In the genomic region with DNA sequence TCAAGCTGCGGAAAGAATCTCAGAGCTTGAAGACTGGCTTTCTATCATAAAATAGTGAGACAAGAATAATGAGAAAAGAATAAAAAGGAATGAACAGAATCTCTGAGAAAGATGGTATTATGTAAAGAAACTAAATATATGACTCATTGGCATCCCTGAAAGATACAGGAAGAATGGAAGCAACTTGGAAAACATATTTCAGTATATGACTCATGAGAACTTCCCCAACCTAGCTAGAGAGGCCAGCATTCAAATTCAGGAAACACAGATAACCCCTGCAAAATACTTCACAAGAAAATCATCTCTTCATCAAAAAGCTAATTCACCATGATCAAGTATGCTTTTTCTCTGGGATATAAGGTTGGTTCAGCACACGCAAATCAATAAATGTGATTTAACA, we compare ENCODE assay signal across 16 cellular contexts.
A peak's percentile ranks its signal among the peaks of the same experiment; 100 is the strongest.
DNase-seq lines count a peak whose midpoint lies in the region; ATAC-seq and TF ChIP-seq lines count a peak whose summit lies in the region.
"Had no signal": no experiment of that assay in that cellular context is flagged by ENCODE, and none has a peak within 500 bp of the region (broad histone marks: within the 10 kb centered on the region; RNA-seq: fewer than 3 reads in every experiment).

No MANE protein-coding gene starts in this region.

- 100% methylated on average over 1 of the region's 2 CpGs; no CpG with 5 or more reads in 1 of the 2 experiments for WGBS in mesodermal cell (ENCODE audit: insufficient coverage in 2 of 2), 2 experiments

- no TSS peak for BruUV-seq in PC-9 (replicated peaks; lab: Mats Ljungman, UMichigan)

- H3K27me3 ChIP-seq in BJ (ENCODE audit: control insufficient read depth, insufficient read depth, low read length): no peaks in the 10 kb centered on the region
- no peaks in the 10 kb centered on the region for H3K27me3 ChIP-seq in PC-9 (ENCODE audit: insufficient read depth, low read depth)
- H3K27me3 ChIP-seq: BLaER1 treated with 17β-estradiol and CSF1 and Interleukin-3, amounts not matched to agents 10 nM and 100 nM; esophagus squamous epithelium; upper lobe of left lung had no signal

- H3K36me3 ChIP-seq in BJ (ENCODE audit: control insufficient read depth, insufficient read depth, low read length) (no peaks in the 10 kb centered on the region), PC-9 (ENCODE audit: low read depth) (no peaks in the 10 kb centered on the region), mesodermal cell (ENCODE audit: control insufficient read depth, insufficient read depth, low read length) (no peaks in the 10 kb centered on the region)
- H3K36me3 ChIP-seq: BLaER1 treated with 17β-estradiol and CSF1 and Interleukin-3, amounts not matched to agents 10 nM and 100 nM; esophagus squamous epithelium; upper lobe of left lung had no signal

- H3K4me2 ChIP-seq in PC-9: no peak overlapping the region

- H3F3A ChIP-seq in PC-9 (ENCODE audit: insufficient read depth, low read depth): peaks cover 3% of the 10 kb centered on the region; the same call in 1 of the 2 replicates

- intact Hi-C loops in PC-9 (cut with micrococcal nuclease; ENCODE audit: unreplicated experiment): loop anchor here (1.0 to 5.0 kb wide), 2 partner anchors 17 to 225 kb away; no protein-coding TSS in a partner anchor

- POLR2A ChIA-PET in BJ (lab: Charles Lee): no interaction called here
- POLR2A ChIA-PET in PC-9 (lab: Charles Lee; ENCODE audit: unreplicated experiment): no interaction called here

- CTCF ChIA-PET in BJ (lab: Yijun Ruan, JAX): no interaction called here
- CTCF ChIA-PET in PC-9 (lab: Charles Lee): no interaction called here

- peak overlapping the region; percentile 65 for H3K27ac ChIP-seq in PC-9
- H3K27ac ChIP-seq in mesodermal cell (ENCODE audit: low read depth, low read length, severe bottlenecking): peak overlapping the region; percentile 54
- H3K27ac ChIP-seq: BLaER1 treated with 17β-estradiol and CSF1 and Interleukin-3, amounts not matched to agents 10 nM and 100 nM; esophagus squamous epithelium; HL-60; upper lobe of left lung had no signal

- TF ChIP-seq CTCF in BJ (IDR thresholded peaks at IDR 0.05; ENCODE audit: insufficient read depth, low read depth, low read length): no peak
- no peak for TF ChIP-seq CTCF in PC-9 (conservative IDR thresholded peaks at IDR 0.05)

- H2AFZ ChIP-seq in PC-9: no peak overlapping the region

- DNase-seq in BJ (ENCODE audit: low read depth) (peak; percentile 39), PC-9 (peak in 1 of 2 experiments; percentile 36), dedifferentiated amniotic fluid mesenchymal stem cell (ENCODE audit: extremely low spot score) (peak; percentile 52), DMS114 treated with DMSO at 0.1 percent for 48 hours (lab: John Stamatoyannopoulos, UW; ENCODE audit: unreplicated experiment) (no peak)
- DNase-seq: activated CD8-positive, alpha-beta memory T cell treated with anti-CD3 and anti-CD28 coated beads, Interleukin-2, amount 50 U/mL, for 48 hours; DND-41; esophagus squamous epithelium; MM.1S; posterior cingulate gyrus; upper lobe of left lung had no signal

- H3K9me3 ChIP-seq in PC-9 (ENCODE audit: insufficient read depth, low read depth): peaks cover 8% of the 10 kb centered on the region; the same call in 1 of the 2 replicates
- H3K9me3 ChIP-seq in mesodermal cell (ENCODE audit: control insufficient read depth, low read length): peaks cover 4% of the 10 kb centered on the region
- H3K9me3 ChIP-seq: upper lobe of left lung had no signal

- ATAC-seq in HG02763 (IDR thresholded peaks at IDR 0.05; ENCODE audit: unreplicated experiment) (no peak), GM18867 (IDR thresholded peaks at IDR 0.05; ENCODE audit: unreplicated experiment) (no peak), HG02588 (IDR thresholded peaks at IDR 0.05; ENCODE audit: unreplicated experiment) (no peak)

- no peaks in the 10 kb centered on the region for H3K79me2 ChIP-seq in PC-9 (ENCODE audit: low read depth)

- H3K4me1 ChIP-seq in PC-9 (replicated peaks; ENCODE audit: insufficient read depth) (peaks cover 11% of the 10 kb centered on the region; the same call in 1 of the 2 replicates), mesodermal cell (ENCODE audit: control insufficient read depth, insufficient read depth, low read length, poor library complexity, severe bottlenecking) (peaks cover 17% of the 10 kb centered on the region)
- H3K4me1 ChIP-seq: esophagus squamous epithelium, upper lobe of left lung had no signal

- H4K20me1 ChIP-seq in PC-9 (ENCODE audit: insufficient read depth): no peaks in the 10 kb centered on the region
- H4K20me1 ChIP-seq: BLaER1 treated with 17β-estradiol and CSF1 and Interleukin-3, amounts not matched to agents 10 nM and 100 nM had no signal

- H3K4me3 ChIP-seq in BJ (ENCODE audit: low read depth, low read length) (no peak overlapping the region), PC-9 (no peak overlapping the region), mesodermal cell (ENCODE audit: extremely low read depth, insufficient read depth, low read length, poor library complexity, severe bottlenecking) (no peak overlapping the region)
- H3K4me3 ChIP-seq: BLaER1 treated with 17β-estradiol and CSF1 and Interleukin-3, amounts not matched to agents 10 nM and 100 nM; esophagus squamous epithelium; upper lobe of left lung had no signal

- no peaks in the 10 kb centered on the region for H3K9me2 ChIP-seq in PC-9 (ENCODE audit: insufficient read depth)
